ENCODE assay signal across 1 cellular context in the genomic region with DNA sequence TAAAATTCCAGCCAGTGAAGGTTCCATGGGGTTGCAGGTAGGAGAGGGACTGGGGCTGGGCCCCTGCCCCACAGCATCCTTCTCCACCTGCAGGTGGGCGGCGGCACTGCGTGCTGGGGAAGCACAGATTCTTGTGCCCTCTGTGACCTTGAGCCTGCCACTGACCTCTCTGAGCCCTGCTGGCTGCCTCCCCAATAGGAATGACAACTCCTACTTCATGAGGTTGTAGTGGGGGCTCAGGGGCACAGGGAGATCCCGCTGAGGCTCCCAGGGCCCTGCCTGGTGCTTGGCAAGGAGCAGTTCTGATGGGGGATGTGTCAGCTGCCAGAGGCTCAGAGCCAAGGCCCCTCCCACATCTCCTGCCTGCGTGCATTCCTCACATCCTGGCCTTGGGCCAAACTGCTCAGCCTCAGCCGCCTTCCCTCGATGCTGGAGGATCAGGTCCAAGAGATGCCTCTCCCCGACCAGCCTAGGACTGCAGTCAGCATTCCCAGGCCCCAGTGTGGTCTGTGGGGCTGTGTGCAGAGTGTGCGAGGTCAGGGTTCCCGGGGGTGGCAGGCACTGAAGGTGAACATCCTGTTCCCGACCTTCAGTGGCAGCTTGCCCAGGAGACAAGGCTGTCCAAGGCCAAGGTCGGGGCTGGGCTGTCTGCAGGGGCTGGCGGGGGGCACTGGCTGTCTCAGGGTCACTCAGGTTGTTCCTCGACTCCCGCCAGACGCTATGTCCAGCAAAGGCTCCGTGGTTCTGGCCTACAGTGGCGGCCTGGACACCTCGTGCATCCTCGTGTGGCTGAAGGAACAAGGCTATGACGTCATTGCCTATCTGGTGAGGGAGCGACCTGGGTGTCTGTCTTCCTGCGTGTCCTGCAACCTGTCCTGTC.
A peak's percentile ranks its signal among the peaks of the same experiment; 100 is the strongest.
TF ChIP-seq lines count a peak whose summit lies in the region.

No MANE protein-coding gene starts in this region.

TF ChIP-seq in HepG2, 621 proteins besides CTCF, POLR2A, EP300 and RAD21 (continued from another document and continues in another):
- TF ChIP-seq, protein P1, sequence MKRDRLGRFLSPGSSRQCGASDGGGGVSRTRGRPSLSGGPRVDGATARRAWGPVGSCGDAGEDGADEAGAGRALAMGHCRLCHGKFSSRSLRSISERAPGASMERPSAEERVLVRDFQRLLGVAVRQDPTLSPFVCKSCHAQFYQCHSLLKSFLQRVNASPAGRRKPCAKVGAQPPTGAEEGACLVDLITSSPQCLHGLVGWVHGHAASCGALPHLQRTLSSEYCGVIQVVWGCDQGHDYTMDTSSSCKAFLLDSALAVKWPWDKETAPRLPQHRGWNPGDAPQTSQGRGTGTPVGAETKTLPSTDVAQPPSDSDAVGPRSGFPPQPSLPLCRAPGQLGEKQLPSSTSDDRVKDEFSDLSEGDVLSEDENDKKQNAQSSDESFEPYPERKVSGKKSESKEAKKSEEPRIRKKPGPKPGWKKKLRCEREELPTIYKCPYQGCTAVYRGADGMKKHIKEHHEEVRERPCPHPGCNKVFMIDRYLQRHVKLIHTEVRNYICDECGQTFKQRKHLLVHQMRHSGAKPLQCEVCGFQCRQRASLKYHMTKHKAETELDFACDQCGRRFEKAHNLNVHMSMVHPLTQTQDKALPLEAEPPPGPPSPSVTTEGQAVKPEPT (CRISPR knock-in tag; IDR thresholded peaks at IDR 0.05; ENCODE audit: low read depth) = no peak
- no peak for TF ChIP-seq TMF1 (CRISPR knock-in tag; IDR thresholded peaks at IDR 0.05; ENCODE audit: low read depth)
- no peak for TF ChIP-seq SETDB1 (CRISPR knock-in tag; IDR thresholded peaks at IDR 0.05; ENCODE audit: borderline replicate concordance)
- TF ChIP-seq, protein P2, sequence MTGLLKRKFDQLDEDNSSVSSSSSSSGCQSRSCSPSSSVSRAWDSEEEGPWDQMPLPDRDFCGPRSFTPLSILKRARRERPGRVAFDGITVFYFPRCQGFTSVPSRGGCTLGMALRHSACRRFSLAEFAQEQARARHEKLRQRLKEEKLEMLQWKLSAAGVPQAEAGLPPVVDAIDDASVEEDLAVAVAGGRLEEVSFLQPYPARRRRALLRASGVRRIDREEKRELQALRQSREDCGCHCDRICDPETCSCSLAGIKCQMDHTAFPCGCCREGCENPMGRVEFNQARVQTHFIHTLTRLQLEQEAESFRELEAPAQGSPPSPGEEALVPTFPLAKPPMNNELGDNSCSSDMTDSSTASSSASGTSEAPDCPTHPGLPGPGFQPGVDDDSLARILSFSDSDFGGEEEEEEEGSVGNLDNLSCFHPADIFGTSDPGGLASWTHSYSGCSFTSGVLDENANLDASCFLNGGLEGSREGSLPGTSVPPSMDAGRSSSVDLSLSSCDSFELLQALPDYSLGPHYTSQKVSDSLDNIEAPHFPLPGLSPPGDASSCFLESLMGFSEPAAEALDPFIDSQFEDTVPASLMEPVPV (CRISPR knock-in tag; IDR thresholded peaks at IDR 0.05) = no peak
- TF ChIP-seq, protein P3, sequence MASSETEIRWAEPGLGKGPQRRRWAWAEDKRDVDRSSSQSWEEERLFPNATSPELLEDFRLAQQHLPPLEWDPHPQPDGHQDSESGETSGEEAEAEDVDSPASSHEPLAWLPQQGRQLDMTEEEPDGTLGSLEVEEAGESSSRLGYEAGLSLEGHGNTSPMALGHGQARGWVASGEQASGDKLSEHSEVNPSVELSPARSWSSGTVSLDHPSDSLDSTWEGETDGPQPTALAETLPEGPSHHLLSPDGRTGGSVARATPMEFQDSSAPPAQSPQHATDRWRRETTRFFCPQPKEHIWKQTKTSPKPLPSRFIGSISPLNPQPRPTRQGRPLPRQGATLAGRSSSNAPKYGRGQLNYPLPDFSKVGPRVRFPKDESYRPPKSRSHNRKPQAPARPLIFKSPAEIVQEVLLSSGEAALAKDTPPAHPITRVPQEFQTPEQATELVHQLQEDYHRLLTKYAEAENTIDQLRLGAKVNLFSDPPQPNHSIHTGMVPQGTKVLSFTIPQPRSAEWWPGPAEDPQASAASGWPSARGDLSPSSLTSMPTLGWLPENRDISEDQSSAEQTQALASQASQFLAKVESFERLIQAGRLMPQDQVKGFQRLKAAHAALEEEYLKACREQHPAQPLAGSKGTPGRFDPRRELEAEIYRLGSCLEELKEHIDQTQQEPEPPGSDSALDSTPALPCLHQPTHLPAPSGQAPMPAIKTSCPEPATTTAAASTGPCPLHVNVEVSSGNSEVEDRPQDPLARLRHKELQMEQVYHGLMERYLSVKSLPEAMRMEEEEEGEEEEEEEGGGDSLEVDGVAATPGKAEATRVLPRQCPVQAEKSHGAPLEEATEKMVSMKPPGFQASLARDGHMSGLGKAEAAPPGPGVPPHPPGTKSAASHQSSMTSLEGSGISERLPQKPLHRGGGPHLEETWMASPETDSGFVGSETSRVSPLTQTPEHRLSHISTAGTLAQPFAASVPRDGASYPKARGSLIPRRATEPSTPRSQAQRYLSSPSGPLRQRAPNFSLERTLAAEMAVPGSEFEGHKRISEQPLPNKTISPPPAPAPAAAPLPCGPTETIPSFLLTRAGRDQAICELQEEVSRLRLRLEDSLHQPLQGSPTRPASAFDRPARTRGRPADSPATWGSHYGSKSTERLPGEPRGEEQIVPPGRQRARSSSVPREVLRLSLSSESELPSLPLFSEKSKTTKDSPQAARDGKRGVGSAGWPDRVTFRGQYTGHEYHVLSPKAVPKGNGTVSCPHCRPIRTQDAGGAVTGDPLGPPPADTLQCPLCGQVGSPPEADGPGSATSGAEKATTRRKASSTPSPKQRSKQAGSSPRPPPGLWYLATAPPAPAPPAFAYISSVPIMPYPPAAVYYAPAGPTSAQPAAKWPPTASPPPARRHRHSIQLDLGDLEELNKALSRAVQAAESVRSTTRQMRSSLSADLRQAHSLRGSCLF (CRISPR knock-in tag; IDR thresholded peaks at IDR 0.05; ENCODE audit: borderline replicate concordance) = no peak
- TF ChIP-seq ZFP37 (CRISPR knock-in tag; IDR thresholded peaks at IDR 0.05; ENCODE audit: borderline replicate concordance) = no peak
- TF ChIP-seq, protein P4, sequence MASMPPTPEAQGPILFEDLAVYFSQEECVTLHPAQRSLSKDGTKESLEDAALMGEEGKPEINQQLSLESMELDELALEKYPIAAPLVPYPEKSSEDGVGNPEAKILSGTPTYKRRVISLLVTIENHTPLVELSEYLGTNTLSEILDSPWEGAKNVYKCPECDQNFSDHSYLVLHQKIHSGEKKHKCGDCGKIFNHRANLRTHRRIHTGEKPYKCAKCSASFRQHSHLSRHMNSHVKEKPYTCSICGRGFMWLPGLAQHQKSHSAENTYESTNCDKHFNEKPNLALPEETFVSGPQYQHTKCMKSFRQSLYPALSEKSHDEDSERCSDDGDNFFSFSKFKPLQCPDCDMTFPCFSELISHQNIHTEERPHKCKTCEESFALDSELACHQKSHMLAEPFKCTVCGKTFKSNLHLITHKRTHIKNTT (CRISPR knock-in tag; IDR thresholded peaks at IDR 0.05) = no peak
- TF ChIP-seq ZNF572 (CRISPR knock-in tag; IDR thresholded peaks at IDR 0.05) = no peak
- TF ChIP-seq, protein P5, sequence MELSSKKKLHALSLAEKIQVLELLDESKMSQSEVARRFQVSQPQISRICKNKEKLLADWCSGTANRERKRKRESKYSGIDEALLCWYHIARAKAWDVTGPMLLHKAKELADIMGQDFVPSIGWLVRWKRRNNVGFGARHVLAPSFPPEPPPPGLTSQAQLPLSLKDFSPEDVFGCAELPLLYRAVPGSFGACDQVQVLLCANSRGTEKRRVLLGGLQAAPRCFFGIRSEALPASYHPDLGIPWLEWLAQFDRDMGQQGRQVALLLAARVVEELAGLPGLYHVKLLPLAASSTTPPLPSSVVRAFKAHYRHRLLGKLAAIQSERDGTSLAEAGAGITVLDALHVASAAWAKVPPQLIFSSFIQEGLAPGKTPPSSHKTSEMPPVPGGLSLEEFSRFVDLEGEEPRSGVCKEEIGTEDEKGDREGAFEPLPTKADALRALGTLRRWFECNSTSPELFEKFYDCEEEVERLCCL (CRISPR knock-in tag; IDR thresholded peaks at IDR 0.05; ENCODE audit: borderline replicate concordance) = no peak
- no peak for TF ChIP-seq SUZ12 (IDR thresholded peaks at IDR 0.05; ENCODE audit: low read depth, low read length)
- TF ChIP-seq PHF20 (CRISPR knock-in tag; IDR thresholded peaks at IDR 0.05) = no peak
- TF ChIP-seq TSC22D2 (CRISPR knock-in tag; IDR thresholded peaks at IDR 0.05; ENCODE audit: borderline replicate concordance) = no peak
- no peak for TF ChIP-seq SNAPC2 (CRISPR knock-in tag; IDR thresholded peaks at IDR 0.05)
- no peak for TF ChIP-seq SRSF1 (optimal IDR thresholded peaks at IDR 0.05; ENCODE audit: low read depth, low read length)
- TF ChIP-seq, protein P6, sequence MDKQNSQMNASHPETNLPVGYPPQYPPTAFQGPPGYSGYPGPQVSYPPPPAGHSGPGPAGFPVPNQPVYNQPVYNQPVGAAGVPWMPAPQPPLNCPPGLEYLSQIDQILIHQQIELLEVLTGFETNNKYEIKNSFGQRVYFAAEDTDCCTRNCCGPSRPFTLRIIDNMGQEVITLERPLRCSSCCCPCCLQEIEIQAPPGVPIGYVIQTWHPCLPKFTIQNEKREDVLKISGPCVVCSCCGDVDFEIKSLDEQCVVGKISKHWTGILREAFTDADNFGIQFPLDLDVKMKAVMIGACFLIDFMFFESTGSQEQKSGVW (CRISPR knock-in tag; IDR thresholded peaks at IDR 0.05; ENCODE audit: borderline replicate concordance) = no peak
- TF ChIP-seq ZNF879 (CRISPR knock-in tag; IDR thresholded peaks at IDR 0.05) = no peak
- TF ChIP-seq MXI1 (IDR thresholded peaks at IDR 0.05; ENCODE audit: borderline replicate concordance, low read depth, low read length) = no peak
- TF ChIP-seq ZNF775 (CRISPR knock-in tag; IDR thresholded peaks at IDR 0.05; ENCODE audit: borderline replicate concordance) = no peak
- no peak for TF ChIP-seq ZNF614 (CRISPR knock-in tag; IDR thresholded peaks at IDR 0.05; ENCODE audit: borderline replicate concordance)
- no peak for TF ChIP-seq ZMAT3 (CRISPR knock-in tag; conservative IDR thresholded peaks at IDR 0.05)
- TF ChIP-seq, protein P7, sequence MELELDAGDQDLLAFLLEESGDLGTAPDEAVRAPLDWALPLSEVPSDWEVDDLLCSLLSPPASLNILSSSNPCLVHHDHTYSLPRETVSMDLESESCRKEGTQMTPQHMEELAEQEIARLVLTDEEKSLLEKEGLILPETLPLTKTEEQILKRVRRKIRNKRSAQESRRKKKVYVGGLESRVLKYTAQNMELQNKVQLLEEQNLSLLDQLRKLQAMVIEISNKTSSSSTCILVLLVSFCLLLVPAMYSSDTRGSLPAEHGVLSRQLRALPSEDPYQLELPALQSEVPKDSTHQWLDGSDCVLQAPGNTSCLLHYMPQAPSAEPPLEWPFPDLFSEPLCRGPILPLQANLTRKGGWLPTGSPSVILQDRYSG (CRISPR knock-in tag; IDR thresholded peaks at IDR 0.05) = no peak
- no peak for TF ChIP-seq HNRNPH1 (optimal IDR thresholded peaks at IDR 0.05; ENCODE audit: low read depth, low read length)
- no peak for TF ChIP-seq MAFK (conservative IDR thresholded peaks at IDR 0.05 in 1 of 2, IDR thresholded peaks at IDR 0.05 in 1 of 2; ENCODE audit: low read length in 2 of 2)
- no peak for TF ChIP-seq CENPT (CRISPR knock-in tag; IDR thresholded peaks at IDR 0.05; ENCODE audit: low read depth)
- TF ChIP-seq HNF4A (CRISPR knock-in tag; IDR thresholded peaks at IDR 0.05) = peak; percentile 49; the same call in 1 of the 2 replicates
- TF ChIP-seq NBN (conservative IDR thresholded peaks at IDR 0.05) = no peak
- TF ChIP-seq DR1 (CRISPR knock-in tag; IDR thresholded peaks at IDR 0.05) = 0 out of 2 replicates have a peak, but pooled peaks have one; percentile 11
- no peak for TF ChIP-seq ZNF674 (CRISPR knock-in tag; IDR thresholded peaks at IDR 0.05; ENCODE audit: low read depth)
- no peak for TF ChIP-seq ZNF616 (CRISPR knock-in tag; IDR thresholded peaks at IDR 0.05; ENCODE audit: low read depth)
- TF ChIP-seq ZNF10 (CRISPR knock-in tag; IDR thresholded peaks at IDR 0.05; ENCODE audit: borderline replicate concordance, low read depth) = no peak
- no peak for TF ChIP-seq ZFP36L2 (CRISPR knock-in tag; IDR thresholded peaks at IDR 0.05)
- TF ChIP-seq, protein P8, sequence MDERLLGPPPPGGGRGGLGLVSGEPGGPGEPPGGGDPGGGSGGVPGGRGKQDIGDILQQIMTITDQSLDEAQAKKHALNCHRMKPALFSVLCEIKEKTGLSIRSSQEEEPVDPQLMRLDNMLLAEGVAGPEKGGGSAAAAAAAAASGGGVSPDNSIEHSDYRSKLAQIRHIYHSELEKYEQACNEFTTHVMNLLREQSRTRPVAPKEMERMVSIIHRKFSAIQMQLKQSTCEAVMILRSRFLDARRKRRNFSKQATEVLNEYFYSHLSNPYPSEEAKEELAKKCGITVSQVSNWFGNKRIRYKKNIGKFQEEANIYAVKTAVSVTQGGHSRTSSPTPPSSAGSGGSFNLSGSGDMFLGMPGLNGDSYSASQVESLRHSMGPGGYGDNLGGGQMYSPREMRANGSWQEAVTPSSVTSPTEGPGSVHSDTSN (CRISPR knock-in tag; IDR thresholded peaks at IDR 0.05) = no peak
- TF ChIP-seq ZNF251 (CRISPR knock-in tag; IDR thresholded peaks at IDR 0.05) = no peak
- no peak for TF ChIP-seq ZMYM3 (CRISPR knock-in tag; IDR thresholded peaks at IDR 0.05)
- 0 out of 2 replicates have a peak, but pooled peaks have one; percentile 15 for TF ChIP-seq ZNF746 (CRISPR knock-in tag; IDR thresholded peaks at IDR 0.05)
- TF ChIP-seq ELF1 (CRISPR knock-in tag; IDR thresholded peaks at IDR 0.05) = no peak
- no peak for TF ChIP-seq ZSCAN29 (CRISPR knock-in tag; conservative IDR thresholded peaks at IDR 0.05)
- TF ChIP-seq ZNF282 (IDR thresholded peaks at IDR 0.05; ENCODE audit: partially characterized antibody) = no peak
- no peak for TF ChIP-seq ZSCAN9 (CRISPR knock-in tag; IDR thresholded peaks at IDR 0.05; ENCODE audit: borderline replicate concordance)
- TF ChIP-seq ZNF607 (CRISPR knock-in tag; IDR thresholded peaks at IDR 0.05; ENCODE audit: borderline replicate concordance) = no peak
- no peak for TF ChIP-seq NFE2L1 (CRISPR knock-in tag; IDR thresholded peaks at IDR 0.05; ENCODE audit: borderline replicate concordance)
- TF ChIP-seq, protein P9, sequence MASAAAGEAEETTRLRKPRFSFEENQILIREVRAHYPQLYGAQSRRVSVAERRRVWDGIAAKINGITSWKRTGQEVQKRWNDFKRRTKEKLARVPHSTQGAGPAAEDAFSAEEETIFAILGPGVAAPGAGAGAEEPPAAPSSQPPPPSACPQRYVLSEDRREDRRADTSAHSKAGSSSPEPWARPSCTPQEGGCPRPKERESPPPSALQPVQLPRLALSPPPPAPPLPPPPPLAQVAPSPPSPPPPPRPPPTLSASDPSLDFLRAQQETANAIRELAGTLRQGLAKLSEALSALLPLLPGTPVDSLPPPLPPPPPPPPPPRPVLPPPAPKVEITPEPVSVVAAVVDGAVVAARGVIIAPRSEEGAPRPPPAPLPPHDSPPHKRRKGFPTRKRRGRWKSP (CRISPR knock-in tag; IDR thresholded peaks at IDR 0.05) = no peak
- TF ChIP-seq ZNF317 (CRISPR knock-in tag; IDR thresholded peaks at IDR 0.05) = no peak
